24 cellular contexts compared by ENCODE assay signal in genomic region chr2:207867905-207868304, GRCh38.
A peak's percentile ranks its signal among the peaks of the same experiment; 100 is the strongest.
DNase-seq lines count a peak whose midpoint lies in the region; ATAC-seq, FAIRE-seq and TF ChIP-seq lines count a peak whose summit lies in the region.
"Had no signal": no experiment of that assay in that cellular context is flagged by ENCODE, and none has a peak within 500 bp of the region (broad histone marks: within the 10 kb centered on the region; RNA-seq: fewer than 3 reads in every experiment).

No MANE protein-coding gene starts in this region.

- no peak overlapping the region for H3K4me3 Mint-ChIP-seq in natural killer cell treated with Interleukin-12 subunit alpha and Interleukin-12 subunit beta and Interleukin-15 and Interleukin-18, amount 100 ng/mL, for 72 hours
- H3K4me3 Mint-ChIP-seq: B cell; CD4-positive, alpha-beta T cell; CD8-positive, alpha-beta T cell had no signal

- no peak overlapping the region for H2BK15ac ChIP-seq in mesenchymal stem cell (ENCODE audit: low read depth, poor library complexity, severe bottlenecking)

- H3K4me1 ChIP-seq in A549 (peaks cover 41% of the 10 kb centered on the region), mesenchymal stem cell (ENCODE audit: control insufficient read depth, insufficient read depth, low read depth, low read length) (peaks cover 10% of the 10 kb centered on the region)

- H3K4me2 ChIP-seq in A549 (no peak overlapping the region), mesenchymal stem cell (ENCODE audit: low read length, poor library complexity, severe bottlenecking) (no peak overlapping the region)
- H3K4me2 ChIP-seq: BLaER1 treated with 17β-estradiol and CSF1 and Interleukin-3, amounts not matched to agents 10 nM and 100 nM had no signal

- H3K14ac ChIP-seq in mesenchymal stem cell (ENCODE audit: low read length in 2 of 2) = no peak overlapping the region

- no peaks in the 10 kb centered on the region for H3K27me3 ChIP-seq in mesenchymal stem cell (ENCODE audit: control insufficient read depth in 1 of 2, insufficient read depth in 1 of 2, low read length in 2 of 2)
- H3K27me3 ChIP-seq: BLaER1 treated with 17β-estradiol and CSF1 and Interleukin-3, amounts not matched to agents 10 nM and 100 nM had no signal

- no peak for TF ChIP-seq EP300 in A549 (IDR thresholded peaks at IDR 0.05)

- TF ChIP-seq POLR2A in A549 (IDR thresholded peaks at IDR 0.05; ENCODE audit: low read length) = no peak

- no peak overlapping the region for H2BK120ac ChIP-seq in mesenchymal stem cell (ENCODE audit: low read depth, low read length)

- 100% methylated on average over 1 of the region's 1 CpG for WGBS in A549 (ENCODE audit: missing lambda C conversion rate)
- 100% methylated on average over 1 of the region's 1 CpG for WGBS in mesenchymal stem cell

- peaks cover 0 to 6% of the 10 kb centered on the region in 2 donors for H3K4me1 Mint-ChIP-seq in natural killer cell treated with Interleukin-12 subunit alpha and Interleukin-12 subunit beta and Interleukin-15 and Interleukin-18, amount 100 ng/mL, for 72 hours (ENCODE audit: low read depth in 2 of 2)
- H3K4me1 Mint-ChIP-seq: B cell had no signal

- no peaks in the 10 kb centered on the region for H3K9me3 Mint-ChIP-seq in natural killer cell treated with Interleukin-12 subunit alpha and Interleukin-12 subunit beta and Interleukin-15 and Interleukin-18, amount 100 ng/mL, for 72 hours
- H3K9me3 Mint-ChIP-seq: CD4-positive, alpha-beta T cell; CD8-positive, alpha-beta T cell had no signal

- ATAC-seq in A549 = no peak
- peak; percentile 74 for ATAC-seq in left lobe of liver
- ATAC-seq in natural killer cell treated with Interleukin-12 subunit alpha and Interleukin-12 subunit beta and Interleukin-15 and Interleukin-18, amount 100 ng/mL, for 72 hours = no peak
- ATAC-seq: CD8-positive, alpha-beta T cell had no signal

- CTCF ChIA-PET in A549 (lab: Yijun Ruan, JAX) = interaction anchor here (0.7 to 1.1 kb wide), 3 partner anchors 20 to 107 kb away, joined by 3 read pairs; no protein-coding TSS in a partner anchor

- no peak overlapping the region for H3K9ac ChIP-seq in mesenchymal stem cell (ENCODE audit: low read length)
- H3K9ac ChIP-seq: BLaER1 treated with 17β-estradiol and CSF1 and Interleukin-3, amounts not matched to agents 10 nM and 100 nM had no signal

- H3K36me3 ChIP-seq in mesenchymal stem cell (ENCODE audit: control insufficient read depth in 1 of 2, insufficient read depth in 2 of 2, low read depth in 1 of 2, low read length in 2 of 2) = no peaks in the 10 kb centered on the region

- no peak overlapping the region for H4K8ac ChIP-seq in mesenchymal stem cell (ENCODE audit: low read length)

- TF ChIP-seq RAD21 in A549 (conservative IDR thresholded peaks at IDR 0.05 in 1 of 2, IDR thresholded peaks at IDR 0.05 in 1 of 2) = no peak

- no peak overlapping the region for H3K18ac ChIP-seq in mesenchymal stem cell (ENCODE audit: low read depth in 1 of 2, low read length in 2 of 2)

- H3K4me3 ChIP-seq in A549 = no peak overlapping the region
- H3K4me3 ChIP-seq in mesenchymal stem cell (ENCODE audit: insufficient read depth in 1 of 2, low read depth in 1 of 2, low read length in 2 of 2) = no peak overlapping the region
- H3K4me3 ChIP-seq: BLaER1 treated with 17β-estradiol and CSF1 and Interleukin-3, amounts not matched to agents 10 nM and 100 nM had no signal

- no peak overlapping the region for H2BK5ac ChIP-seq in mesenchymal stem cell (ENCODE audit: low read depth, low read length, poor library complexity, severe bottlenecking)

- peaks cover 3% of the 10 kb centered on the region for H3K79me1 ChIP-seq in mesenchymal stem cell (replicated peaks; ENCODE audit: low read length, poor library complexity, severe bottlenecking)

- H2AFZ ChIP-seq in mesenchymal stem cell (ENCODE audit: low read depth, low read length) = no peak overlapping the region

- H2BK12ac ChIP-seq in mesenchymal stem cell (ENCODE audit: low read length in 2 of 2) = no peak overlapping the region

- H2AK5ac ChIP-seq in mesenchymal stem cell (ENCODE audit: low read length, severe bottlenecking) = peak overlapping the region; percentile 60

- POLR2A ChIA-PET in A549 (lab: Yijun Ruan, JAX) = no interaction called here

- no peaks in the 10 kb centered on the region for H3K27me3 Mint-ChIP-seq in natural killer cell treated with Interleukin-12 subunit alpha and Interleukin-12 subunit beta and Interleukin-15 and Interleukin-18, amount 100 ng/mL, for 72 hours
- H3K27me3 Mint-ChIP-seq: B cell; CD4-positive, alpha-beta T cell had no signal

- FAIRE-seq in A549 (lab: Jason Lieb, UNC) (no peak), GM19239 (lab: Jason Lieb, UNC) (peak; percentile 33)
- FAIRE-seq: A204.1, GM12891 had no signal

- no peak overlapping the region for H4K91ac ChIP-seq in mesenchymal stem cell (ENCODE audit: low read length)

- peak overlapping the region; percentile 7 to 83; a peak in 3 of 6 replicates for H3K27ac ChIP-seq in A549
- no peak overlapping the region for H3K27ac ChIP-seq in mesenchymal stem cell (ENCODE audit: low read length, poor library complexity, severe bottlenecking)
- H3K27ac ChIP-seq: C4-2B had no signal

- H3K9me3 ChIP-seq in A549 = no peaks in the 10 kb centered on the region
- H3K9me3 ChIP-seq in mesenchymal stem cell (ENCODE audit: control insufficient read depth, low read length) = no peaks in the 10 kb centered on the region
- H3K9me3 ChIP-seq: BLaER1 treated with 17β-estradiol and CSF1 and Interleukin-3, amounts not matched to agents 10 nM and 100 nM had no signal

- H3K23ac ChIP-seq in mesenchymal stem cell (ENCODE audit: low read length in 2 of 2) = no peak overlapping the region

- no peak overlapping the region for H3K27ac Mint-ChIP-seq in natural killer cell treated with Interleukin-12 subunit alpha and Interleukin-12 subunit beta and Interleukin-15 and Interleukin-18, amount 100 ng/mL, for 72 hours
- H3K27ac Mint-ChIP-seq: B cell; CD4-positive, alpha-beta T cell; CD8-positive, alpha-beta T cell had no signal

- H3K4ac ChIP-seq in mesenchymal stem cell (ENCODE audit: low read depth in 1 of 2, low read length in 2 of 2) = no peak overlapping the region

- H3K36me3 Mint-ChIP-seq in natural killer cell treated with Interleukin-12 subunit alpha and Interleukin-12 subunit beta and Interleukin-15 and Interleukin-18, amount 100 ng/mL, for 72 hours = no peaks in the 10 kb centered on the region
- H3K36me3 Mint-ChIP-seq: CD8-positive, alpha-beta T cell had no signal

- DNase-seq in A549 (ENCODE audit: low read depth in 1 of 2, low spot score in 1 of 2) = no peak
- DNase-seq in GM19239 (ENCODE audit: insufficient read length, low spot score) = no peak
- no peak for DNase-seq in left lobe of liver (ENCODE audit: low spot score)
- no peak for DNase-seq in mesenchymal stem cell
- no peak for DNase-seq in HT-29 (ENCODE audit: low spot score)
- no peak for DNase-seq in natural killer cell treated with Interleukin-12 subunit alpha and Interleukin-12 subunit beta and Interleukin-15 and Interleukin-18, amount 100 ng/mL, for 72 hours (ENCODE audit: low spot score)
- DNase-seq in LoVo (ENCODE audit: low spot score) = no peak
- DNase-seq: 8988T; AML-193; CD4-positive, alpha-beta T cell; CD8-positive, alpha-beta T cell; COR-L47; DMS 273 treated with DMSO at 0.1 percent for 48 hours; DMS153; DMS53; DMS79; DND-41; EL; GDM1 had no signal

- no peak for TF ChIP-seq CTCF in A549 (IDR thresholded peaks at IDR 0.05)

TF ChIP-seq in A549, 52 proteins besides CTCF, POLR2A, EP300 and RAD21:
- TF ChIP-seq HMGXB4 (CRISPR knock-in tag; IDR thresholded peaks at IDR 0.05; ENCODE audit: borderline replicate concordance) = no peak
- TF ChIP-seq TP53 (CRISPR knock-in tag; IDR thresholded peaks at IDR 0.05) = no peak
- TF ChIP-seq JUNB (IDR thresholded peaks at IDR 0.05) = no peak
- no peak for TF ChIP-seq NFE2L2 (conservative IDR thresholded peaks at IDR 0.05; ENCODE audit: low read length)
- no peak for TF ChIP-seq HOXB5 (CRISPR knock-in tag; IDR thresholded peaks at IDR 0.05)
- no peak for TF ChIP-seq POLR2AphosphoS2 (conservative IDR thresholded peaks at IDR 0.05; ENCODE audit: low read length)
- no peak for TF ChIP-seq ESRRA (IDR thresholded peaks at IDR 0.05; ENCODE audit: borderline replicate concordance, low read length)
- no peak for TF ChIP-seq BHLHE40 (IDR thresholded peaks at IDR 0.05; ENCODE audit: low read depth, low read length)
- no peak for TF ChIP-seq HDAC2 (IDR thresholded peaks at IDR 0.05)
- no peak for TF ChIP-seq MAZ (IDR thresholded peaks at IDR 0.05; ENCODE audit: borderline replicate concordance, low read depth, low read length)
